ENCODE assay signal across 17 cellular contexts in the genomic region with DNA sequence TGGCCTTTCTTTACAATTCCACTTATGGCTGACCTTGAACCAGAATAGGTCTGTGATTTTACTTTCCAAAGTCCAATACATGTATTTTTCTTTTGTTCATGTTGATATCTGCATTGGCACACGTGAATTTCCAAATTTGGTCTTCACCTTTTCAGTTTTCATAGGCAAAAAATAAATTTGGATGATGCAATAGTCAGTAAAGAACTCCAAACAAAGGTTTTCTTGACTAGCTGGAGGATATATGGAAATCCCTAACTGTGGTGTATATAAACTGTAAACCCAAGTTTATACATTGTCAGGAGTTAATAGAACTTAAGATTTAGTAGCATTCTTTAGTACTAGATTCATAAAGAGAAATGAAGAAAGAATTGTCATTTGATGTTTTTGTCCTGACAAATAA.
DNase-seq lines count a peak whose midpoint lies in the region; ATAC-seq and TF ChIP-seq lines count a peak whose summit lies in the region.
"Had no signal": no experiment of that assay in that cellular context is flagged by ENCODE, and none has a peak within 500 bp of the region (broad histone marks: within the 10 kb centered on the region; RNA-seq: fewer than 3 reads in every experiment).

No MANE protein-coding gene starts in this region.

- TF ChIP-seq CTCF in DOHH2 (IDR thresholded peaks at IDR 0.05; ENCODE audit: low read depth, low read length, poor library complexity, severe bottlenecking) (no peak), osteocyte (IDR thresholded peaks at IDR 0.05) (no peak), RWPE1 (conservative IDR thresholded peaks at IDR 0.05; ENCODE audit: low read depth) (no peak)

- peak overlapping the region; percentile 74 for H3K27ac Mint-ChIP-seq in activated CD4-positive, alpha-beta T cell treated with anti-CD3 and anti-CD28 coated beads for 36 hours
- H3K27ac Mint-ChIP-seq in activated T-helper 17 cell treated with anti-CD3 and anti-CD28 coated beads, Interleukin-2, amount 50 U/mL, for 72 hours = peak overlapping the region; percentile 91
- H3K27ac Mint-ChIP-seq in osteocyte (ENCODE audit: unreplicated experiment) = peak overlapping the region; percentile 32

- peaks cover 88% of the 10 kb centered on the region for H3K4me1 ChIP-seq in DOHH2 (ENCODE audit: control insufficient read depth, low read length)

- peaks cover 94% of the 10 kb centered on the region for H3K79me2 ChIP-seq in DOHH2 (ENCODE audit: control insufficient read depth, low read length)

- no peak for DNase-seq in activated CD4-positive, alpha-beta T cell treated with anti-CD3 and anti-CD28 coated beads for 36 hours
- DNase-seq in activated CD4-positive, alpha-beta T cell treated with anti-CD3 and anti-CD28 coated beads, Interleukin-2, amount 50 U/mL, for 4 hours = no peak
- no peak for DNase-seq in osteocyte (ENCODE audit: extremely low spot score, unreplicated experiment)
- no peak for DNase-seq in activated effector memory CD4-positive, alpha-beta T cell treated with anti-CD3 and anti-CD28 coated beads, Interleukin-2, amount 50 U/mL, for 16 hours
- DNase-seq in RWPE1 (ENCODE audit: low spot score) = no peak
- no peak for DNase-seq in stimulated activated CD4-positive, alpha-beta T cell treated with anti-CD3 and anti-CD28 coated beads, Interleukin-12 subunit alpha, Interleukin-12 subunit beta, amount 100 ng/mL, for 4 hours
- DNase-seq: activated CD8-positive, alpha-beta memory T cell treated with anti-CD3 and anti-CD28 coated beads, Interleukin-2, amount 50 U/mL, for 4 hours; amniotic stem cell; naive thymus-derived CD4-positive, alpha-beta T cell; NCI-H1092 treated with DMSO at 0.1 percent for 48 hours; stimulated activated CD4-positive, alpha-beta T cell treated with anti-CD3 and anti-CD28 coated beads, Interleukin-2, amount 100 ng/mL, for 24 hours; stimulated activated CD8-positive, alpha-beta memory T cell treated with anti-CD3 and anti-CD28 coated beads, Interleukin-4, amount 100 ng/mL, for 48 hours; upper lobe of left lung had no signal

- ATAC-seq in activated CD4-positive, alpha-beta T cell treated with anti-CD3 and anti-CD28 coated beads for 36 hours = no peak
- no peak for ATAC-seq in activated T-helper 17 cell treated with anti-CD3 and anti-CD28 coated beads, Interleukin-2, amount 50 U/mL, for 72 hours (replicated peaks)
- ATAC-seq: naive thymus-derived CD4-positive, alpha-beta T cell; SK-N-SH treated with all-trans-retinoic acid at 6 μM for 48 hours had no signal

- no peaks in the 10 kb centered on the region; the same call in 1 of the 2 replicates for H3F3A ChIP-seq in DOHH2 (ENCODE audit: control insufficient read depth, insufficient read depth)

- H3K27me3 ChIP-seq in DOHH2 (ENCODE audit: control insufficient read depth, low read length) = peaks cover 2% of the 10 kb centered on the region; the same call in 1 of the 2 replicates
- H3K27me3 ChIP-seq: upper lobe of left lung had no signal

- no peaks in the 10 kb centered on the region for H3K9me3 ChIP-seq in DOHH2 (ENCODE audit: control insufficient read depth, insufficient read depth, low read length)
- H3K9me3 ChIP-seq: upper lobe of left lung had no signal

- POLR2A ChIA-PET in activated CD4-positive, alpha-beta T cell treated with anti-CD3 and anti-CD28 coated beads for 36 hours (lab: Charles Lee) = no interaction called here
- POLR2A ChIA-PET in RWPE1 (lab: Yijun Ruan, JAX; ENCODE audit: low non-redundant PET) = no interaction called here

- no peak overlapping the region for H3K4me3 Mint-ChIP-seq in activated CD4-positive, alpha-beta T cell treated with anti-CD3 and anti-CD28 coated beads for 36 hours
- peak overlapping the region; percentile 72 for H3K4me3 Mint-ChIP-seq in activated T-helper 17 cell treated with anti-CD3 and anti-CD28 coated beads, Interleukin-2, amount 50 U/mL, for 72 hours
- no peak overlapping the region for H3K4me3 Mint-ChIP-seq in osteocyte (ENCODE audit: unreplicated experiment)

- peaks cover 7% of the 10 kb centered on the region for H3K36me3 Mint-ChIP-seq in activated CD4-positive, alpha-beta T cell treated with anti-CD3 and anti-CD28 coated beads for 36 hours (ENCODE audit: low read depth)
- peaks cover 89% of the 10 kb centered on the region for H3K36me3 Mint-ChIP-seq in activated T-helper 17 cell treated with anti-CD3 and anti-CD28 coated beads, Interleukin-2, amount 50 U/mL, for 72 hours (ENCODE audit: low read depth)
- H3K36me3 Mint-ChIP-seq in osteocyte (ENCODE audit: unreplicated experiment) = no peaks in the 10 kb centered on the region

- peaks cover 8% of the 10 kb centered on the region; the same call in 1 of the 2 replicates for H4K20me1 ChIP-seq in DOHH2 (ENCODE audit: control insufficient read depth, insufficient read depth, low read depth, low read length)

- CTCF ChIA-PET in activated CD4-positive, alpha-beta T cell treated with anti-CD3 and anti-CD28 coated beads for 36 hours (lab: Charles Lee) = interaction anchor here (1.1 to 1.6 kb wide), 3 partner anchors 10 to 24 kb away, joined by 3 to 6 read pairs (median 4); no protein-coding TSS in a partner anchor
- CTCF ChIA-PET in RWPE1 (lab: Yijun Ruan, JAX) = interaction anchor here (0.6 kb wide), 1 partner anchor 131 kb away, joined by 3 read pairs; no protein-coding TSS in a partner anchor

- H3K9me3 Mint-ChIP-seq in activated CD4-positive, alpha-beta T cell treated with anti-CD3 and anti-CD28 coated beads for 36 hours (ENCODE audit: low read depth) = no peaks in the 10 kb centered on the region
- no peaks in the 10 kb centered on the region for H3K9me3 Mint-ChIP-seq in activated T-helper 17 cell treated with anti-CD3 and anti-CD28 coated beads, Interleukin-2, amount 50 U/mL, for 72 hours
- no peaks in the 10 kb centered on the region for H3K9me3 Mint-ChIP-seq in osteocyte (ENCODE audit: unreplicated experiment)

- intact Hi-C loops in activated CD4-positive, alpha-beta T cell treated with anti-CD3 and anti-CD28 coated beads for 36 hours (cut with DNase I, micrococcal nuclease) = no loop called here

- peak overlapping the region; percentile 22; the same call in 1 of the 2 replicates for H3K4me2 ChIP-seq in DOHH2 (ENCODE audit: low read length)

- H3K4me3 ChIP-seq in DOHH2 (ENCODE audit: low read length) = no peak overlapping the region
- H3K4me3 ChIP-seq: coronary artery, upper lobe of left lung had no signal

- no peaks in the 10 kb centered on the region for H3K27me3 Mint-ChIP-seq in activated CD4-positive, alpha-beta T cell treated with anti-CD3 and anti-CD28 coated beads for 36 hours
- H3K27me3 Mint-ChIP-seq in activated T-helper 17 cell treated with anti-CD3 and anti-CD28 coated beads, Interleukin-2, amount 50 U/mL, for 72 hours = no peaks in the 10 kb centered on the region
- H3K27me3 Mint-ChIP-seq in osteocyte (ENCODE audit: unreplicated experiment) = no peaks in the 10 kb centered on the region
- H3K27me3 Mint-ChIP-seq: naive thymus-derived CD4-positive, alpha-beta T cell had no signal

- H3K27ac ChIP-seq in DOHH2 (ENCODE audit: low read depth, low read length) = peak overlapping the region; percentile 31
- no peak overlapping the region for H3K27ac ChIP-seq in RWPE1
- H3K27ac ChIP-seq: coronary artery, upper lobe of left lung had no signal

- peaks cover 66% of the 10 kb centered on the region for H3K36me3 ChIP-seq in DOHH2 (ENCODE audit: control insufficient read depth, low read length)
- H3K36me3 ChIP-seq: upper lobe of left lung had no signal

- H3K4me1 Mint-ChIP-seq in activated CD4-positive, alpha-beta T cell treated with anti-CD3 and anti-CD28 coated beads for 36 hours = peaks cover 76% of the 10 kb centered on the region
- peaks cover 65% of the 10 kb centered on the region for H3K4me1 Mint-ChIP-seq in activated T-helper 17 cell treated with anti-CD3 and anti-CD28 coated beads, Interleukin-2, amount 50 U/mL, for 72 hours
- peaks cover 17% of the 10 kb centered on the region for H3K4me1 Mint-ChIP-seq in osteocyte (ENCODE audit: unreplicated experiment)

- H3K9me2 ChIP-seq in DOHH2 (replicated peaks; ENCODE audit: control insufficient read depth, low read length) = no peaks in the 10 kb centered on the region

Comparison
In these comparisons a context has a peak if more than half of its experiments do, and no peak if none do; other contexts are left out.
1. H3K27ac Mint-ChIP-seq: peak in every context shown above with its lines; median percentile 91 in activated T-helper 17 cell treated with anti-CD3 and anti-CD28 coated beads, Interleukin-2, amount 50 U/mL, for 72 hours; 74 in activated CD4-positive, alpha-beta T cell treated with anti-CD3 and anti-CD28 coated beads for 36 hours; 32 in osteocyte.